Comparison of ENCODE assay signal across 9 cellular contexts in the genomic region with DNA sequence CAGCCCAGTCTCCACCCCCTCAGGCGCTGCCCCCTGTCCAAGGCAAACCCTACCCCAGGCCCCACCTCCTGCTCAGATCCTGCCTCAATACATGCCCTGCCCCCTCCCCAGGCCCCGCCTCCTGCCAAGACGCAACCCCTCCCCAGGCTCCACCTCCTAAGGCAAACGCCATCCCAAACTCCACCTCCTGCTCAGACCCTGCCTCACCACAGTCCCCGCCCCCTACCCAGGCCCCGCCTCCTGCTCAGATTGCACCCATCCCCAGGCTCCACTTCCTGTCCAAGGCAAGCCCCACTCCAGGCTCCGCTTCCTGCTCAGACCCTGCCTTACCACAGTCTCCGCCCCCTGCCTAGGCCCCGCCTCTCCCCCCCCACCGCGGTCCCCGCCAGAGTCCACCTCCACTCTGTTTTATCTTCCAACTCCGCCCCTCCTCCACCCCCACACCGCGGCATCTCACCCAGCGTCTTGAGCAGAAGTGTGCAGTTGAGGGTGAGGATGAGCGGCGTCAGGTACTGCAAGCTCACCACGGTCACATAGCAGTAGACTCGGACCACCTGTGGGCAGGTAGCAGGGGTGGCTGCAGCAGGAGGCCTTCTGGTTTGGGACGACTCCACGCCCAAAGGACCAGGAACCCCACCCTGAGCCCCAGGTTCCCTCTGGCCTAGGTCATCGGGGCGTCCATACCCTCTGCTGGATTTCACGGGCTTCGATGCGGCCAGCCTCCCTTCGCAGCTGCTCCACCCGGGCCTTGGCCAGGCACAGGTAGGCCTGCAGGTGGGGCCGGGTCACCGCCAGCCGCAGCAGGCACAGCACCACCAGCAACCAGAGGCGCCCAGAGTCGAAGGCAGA. TPM values are rescaled to one million over a fixed set of nuclear protein-coding genes. Genes with fewer than 3 reads are reported as not detected.
DNase-seq lines count a peak whose midpoint lies in the region; ATAC-seq and TF ChIP-seq lines count a peak whose summit lies in the region.
"Had no signal": no experiment of that assay in that cellular context is flagged by ENCODE, and none has a peak within 500 bp of the region (broad histone marks: within the 10 kb centered on the region; RNA-seq: fewer than 3 reads in every experiment).

No MANE protein-coding gene starts in this region.

- no peak overlapping the region for H3K9ac ChIP-seq in IMR-90 (ENCODE audit: low read depth, low read length)

- no peaks in the 10 kb centered on the region for H3K4me1 Mint-ChIP-seq in Calu3 (ENCODE audit: low read depth, unreplicated experiment)

- DNase-seq in BE2C: peak; percentile 81
- peak; percentile 62 for DNase-seq in IMR-90
- peak; percentile 30 to 42 (median 32) for DNase-seq in body of pancreas
- DNase-seq in right lobe of liver: peak; percentile 38 to 82 (median 60)
- DNase-seq in NCI-H2171 (lab: John Stamatoyannopoulos, UW): no peak
- DNase-seq in Calu3: no peak
- DNase-seq in SKM-1 (lab: John Stamatoyannopoulos, UW; ENCODE audit: unreplicated experiment): no peak
- DNase-seq: naive B cell had no signal

- TF ChIP-seq POLR2A in IMR-90 (IDR thresholded peaks at IDR 0.05; ENCODE audit: low read depth, low read length) (no peak), body of pancreas (IDR thresholded peaks at IDR 0.05) (no peak), right lobe of liver (IDR thresholded peaks at IDR 0.05) (no peak)

- H3K36me3 Mint-ChIP-seq in Calu3 (ENCODE audit: insufficient read depth, unreplicated experiment): peaks cover 6% of the 10 kb centered on the region

- H3K27ac ChIP-seq in IMR-90 (ENCODE audit: insufficient read depth, low read length) (no peak overlapping the region), body of pancreas (no peak overlapping the region), right lobe of liver (no peak overlapping the region)

- H3K23ac ChIP-seq in IMR-90 (ENCODE audit: low read depth, low read length): no peak overlapping the region

- H3K18ac ChIP-seq in IMR-90 (ENCODE audit: low read depth, low read length): no peak overlapping the region

- H3K4me1 ChIP-seq in BE2C: no peaks in the 10 kb centered on the region
- no peaks in the 10 kb centered on the region for H3K4me1 ChIP-seq in IMR-90 (ENCODE audit: control insufficient read depth, insufficient read depth, low read length)
- H3K4me1 ChIP-seq in body of pancreas: no peaks in the 10 kb centered on the region
- H3K4me1 ChIP-seq in right lobe of liver: no peaks in the 10 kb centered on the region

- H3K4me3 ChIP-seq in BE2C (ENCODE audit: low read depth, low read length) (no peak overlapping the region), IMR-90 (ENCODE audit: insufficient read depth, low read depth, low read length) (no peak overlapping the region), body of pancreas (no peak overlapping the region), right lobe of liver (no peak overlapping the region)

- dilution Hi-C loops in IMR-90 (cut with HindIII; ENCODE audit: low sequenced_read_pairs, unreplicated experiment): no loop called here

- H3K4me3 Mint-ChIP-seq in Calu3 (ENCODE audit: low read depth, unreplicated experiment): no peak overlapping the region
- H3K4me3 Mint-ChIP-seq: naive B cell had no signal

- no peak overlapping the region for H2BK15ac ChIP-seq in IMR-90 (ENCODE audit: low read depth, low read length)

- no peak for TF ChIP-seq RAD21 in IMR-90 (IDR thresholded peaks at IDR 0.05; ENCODE audit: low read length)

- no peaks in the 10 kb centered on the region for H3K27me3 Mint-ChIP-seq in Calu3 (ENCODE audit: unreplicated experiment)
- H3K27me3 Mint-ChIP-seq: naive B cell had no signal

- no peak overlapping the region for H3K4me2 ChIP-seq in IMR-90 (ENCODE audit: low read depth, low read length)

- no peaks in the 10 kb centered on the region for H3K9me3 Mint-ChIP-seq in Calu3 (ENCODE audit: low read depth, unreplicated experiment)

- H3K36me3 ChIP-seq in BE2C (peaks cover 6% of the 10 kb centered on the region), IMR-90 (ENCODE audit: control insufficient read depth, insufficient read depth, low read length) (peaks cover 12% of the 10 kb centered on the region; the same call in 1 of the 2 replicates), body of pancreas (replicated peaks in 1 of 2; ENCODE audit: insufficient read depth in 1 of 2, low read depth in 2 of 2) (peaks cover 0 to 3% of the 10 kb centered on the region in 2 donors), right lobe of liver (peaks cover 0 to 7% (median 0%) of the 10 kb centered on the region in 4 donors)

- no peak overlapping the region for H3K4ac ChIP-seq in IMR-90 (ENCODE audit: low read depth, low read length)

- H2AFZ ChIP-seq in IMR-90 (replicated peaks; ENCODE audit: low read length, poor library complexity): peak overlapping the region; percentile 61

- H3K79me1 ChIP-seq in IMR-90 (ENCODE audit: low read depth in 1 of 2, low read length in 2 of 2): no peaks in the 10 kb centered on the region

- H4K91ac ChIP-seq in IMR-90 (ENCODE audit: insufficient read depth, low read depth, low read length): no peak overlapping the region

- no peaks in the 10 kb centered on the region for H4K20me1 ChIP-seq in IMR-90 (ENCODE audit: insufficient read depth, low read length)

- H3K14ac ChIP-seq in IMR-90 (replicated peaks; ENCODE audit: low read depth, low read length): no peak overlapping the region

- H2BK5ac ChIP-seq in IMR-90 (ENCODE audit: low read depth, low read length, poor library complexity, severe bottlenecking): no peak overlapping the region

- peak overlapping the region; percentile 34 for H2AK9ac ChIP-seq in IMR-90 (replicated peaks; ENCODE audit: low read depth, low read length, poor library complexity)

- TF ChIP-seq CTCF in BE2C (IDR thresholded peaks at IDR 0.05; ENCODE audit: low read depth, low read length) (no peak), IMR-90 (conservative IDR thresholded peaks at IDR 0.05; ENCODE audit: low read depth, low read length) (no peak), body of pancreas (IDR thresholded peaks at IDR 0.05) (no peak), right lobe of liver (IDR thresholded peaks at IDR 0.05) (no peak), Calu3 (IDR thresholded peaks at IDR 0.05; ENCODE audit: unreplicated experiment) (no peak)

- H2BK20ac ChIP-seq in IMR-90 (ENCODE audit: low read depth, low read length): no peak overlapping the region

- no peaks in the 10 kb centered on the region for H3K9me1 ChIP-seq in IMR-90 (ENCODE audit: insufficient read depth, low read length)

- peak; percentile 95 for ATAC-seq in IMR-90 (ENCODE audit: low read depth)
- peak; percentile 35 for ATAC-seq in body of pancreas
- ATAC-seq in right lobe of liver: peak; percentile 62 to 88 (median 74)
- ATAC-seq in GM19455 (IDR thresholded peaks at IDR 0.05; ENCODE audit: unreplicated experiment): no peak

- POLR2A ChIA-PET in IMR-90 (lab: Charles Lee; ENCODE audit: unreplicated experiment): no interaction called here

- intact Hi-C loops in IMR-90 (cut with micrococcal nuclease) (no loop called here), body of pancreas (cut with DNase I) (no loop called here), right lobe of liver (cut with DNase I) (no loop called here), Calu3 (cut with micrococcal nuclease; ENCODE audit: unreplicated experiment) (no loop called here)

- no peak overlapping the region for H2BK120ac ChIP-seq in IMR-90 (ENCODE audit: low read depth, low read length)

- no peaks in the 10 kb centered on the region for H3K27me3 ChIP-seq in BE2C
- no peaks in the 10 kb centered on the region for H3K27me3 ChIP-seq in IMR-90 (ENCODE audit: control insufficient read depth, insufficient read depth, low read length)
- H3K27me3 ChIP-seq in body of pancreas: no peaks in the 10 kb centered on the region
- no peaks in the 10 kb centered on the region for H3K27me3 ChIP-seq in right lobe of liver

- BruUV-seq in IMR-90 (replicated peaks; lab: Mats Ljungman, UMichigan) (no TSS peak), Calu3 (replicated peaks; lab: Mats Ljungman, UMichigan) (no TSS peak)

- 53% methylated on average over 6 of the region's 34 CpGs; no CpG with 5 or more reads in 1 of the 2 experiments for WGBS in IMR-90 (ENCODE audit: extremely low coverage in 2 of 2, insufficient read length in 1 of 2), 2 experiments
- WGBS in body of pancreas, 2 donors: 68% methylated on average over 11 to 19 of the region's 34 CpGs
- 52% methylated on average over 8 of the region's 34 CpGs for WGBS in right lobe of liver (ENCODE audit: insufficient coverage, low coverage, low lambda C conversion rate, missing lambda C conversion rate)

- CTCF ChIA-PET in IMR-90 (lab: Yijun Ruan, JAX): interaction anchor here (0.6 kb wide), 1 partner anchor 14 kb away, joined by 4 read pairs; no protein-coding TSS in a partner anchor
- CTCF ChIA-PET in Calu3 (lab: Charles Lee): no interaction called here

- no peak overlapping the region for H3K56ac ChIP-seq in IMR-90 (ENCODE audit: extremely low read depth, insufficient read depth, low read length)

- no peak overlapping the region; the same call in 1 of the 2 replicates for H2AK5ac ChIP-seq in IMR-90 (ENCODE audit: low read depth, low read length)

- H4K5ac ChIP-seq in IMR-90 (ENCODE audit: low read depth, low read length): no peak overlapping the region

- H3K27ac Mint-ChIP-seq in Calu3 (ENCODE audit: unreplicated experiment): no peak overlapping the region
- H3K27ac Mint-ChIP-seq: naive B cell had no signal

- no peaks in the 10 kb centered on the region for H3K9me3 ChIP-seq in BE2C
- H3K9me3 ChIP-seq in IMR-90 (ENCODE audit: control insufficient read depth, insufficient read depth, low read length): 0 out of 2 replicates have a peak, but pooled peaks cover 2% of the 10 kb centered on the region
- H3K9me3 ChIP-seq in body of pancreas: no peaks in the 10 kb centered on the region
- H3K9me3 ChIP-seq in right lobe of liver: no peaks in the 10 kb centered on the region

- in situ Hi-C loops in IMR-90 (cut with MboI; ENCODE audit: low sequenced_read_pairs): no loop called here

- H4K8ac ChIP-seq in IMR-90 (ENCODE audit: low read depth in 2 of 2, low read length in 2 of 2): peak overlapping the region; percentile 52 to 69; a peak in 2 of 4 replicates

RNA-seq across cellular contexts. Expression of a gene that starts 17.7 kb away (rescaled TPM):
- polyA plus RNA-seq in BE2C (2012; ENCODE audit: insufficient read depth, insufficient read length, low read depth): 107 TPM
- 11.1 TPM in 2 replicates for total RNA-seq in IMR-90 (2012; rRNA removed)
- 34.8 and 45.9 TPM in 2 replicates for polyA plus RNA-seq in IMR-90 (2012; rRNA removed)
- polyA plus RNA-seq in IMR-90 (2012; cell fraction: cytosol; rRNA removed): 28.8 and 49.7 TPM in 2 replicates
- polyA plus RNA-seq in IMR-90 (2012; cell fraction: nucleus; rRNA removed; ENCODE audit: low replicate concordance): 80.2 and 243 TPM in 2 replicates
- total RNA-seq in body of pancreas: 10 to 100 TPM; 13.7 to 22.1 TPM
- total RNA-seq in right lobe of liver: 10 to 100 TPM; 20.2 to 29.4 (median 22.2) TPM
- total RNA-seq in Calu3 (2022): 24.0 and 28.9 TPM in 2 replicates

RNA-seq across cellular contexts. Expression of a gene that starts 49.5 kb away (rescaled TPM):
- polyA plus RNA-seq in BE2C (2012; ENCODE audit: insufficient read depth, insufficient read length, low read depth): not detected
- total RNA-seq in IMR-90 (2012; rRNA removed) (under 0.01 and 0.18 TPM in 2 replicates), body of pancreas (not detected), right lobe of liver (1 to 10 TPM in 2 of 6 experiments, under 1 TPM in 2, not detected in 2; 0.24 to 2.1 (median 0.97) TPM), Calu3 (2022) (1.7 and 2.3 TPM in 2 replicates)
- polyA plus RNA-seq in IMR-90 (2012; rRNA removed): 0.80 and 0.94 TPM in 2 replicates
- polyA plus RNA-seq in IMR-90 (2012; cell fraction: cytosol; rRNA removed): 0.35 and 0.53 TPM in 2 replicates
- polyA plus RNA-seq in IMR-90 (2012; cell fraction: nucleus; rRNA removed; ENCODE audit: low replicate concordance): 4.8 and 7.4 TPM in 2 replicates

RNA-seq across cellular contexts. Expression of a gene that starts 56.7 kb away (rescaled TPM):
- polyA plus RNA-seq in BE2C (2012; ENCODE audit: insufficient read depth, insufficient read length, low read depth): 6.4 TPM
- 1.9 and 2.0 TPM in 2 replicates for total RNA-seq in IMR-90 (2012; rRNA removed)
- 8.6 and 9.9 TPM in 2 replicates for polyA plus RNA-seq in IMR-90 (2012; rRNA removed)
- 5.5 and 11.2 TPM in 2 replicates for polyA plus RNA-seq in IMR-90 (2012; cell fraction: cytosol; rRNA removed)
- 20.2 and 34.5 TPM in 2 replicates for polyA plus RNA-seq in IMR-90 (2012; cell fraction: nucleus; rRNA removed; ENCODE audit: low replicate concordance)
- 10 to 100 TPM; 10.1 to 24.7 TPM for total RNA-seq in body of pancreas
- 10 to 100 TPM; 20.7 to 80.7 (median 69.7) TPM for total RNA-seq in right lobe of liver
- total RNA-seq in Calu3 (2022): 5.7 and 7.1 TPM in 2 replicates

Comparison
In these comparisons a context has a peak if more than half of its experiments do, and no peak if none do; other contexts are left out.
1. DNase-seq: peak in BE2C (single experiment), IMR-90 (single experiment), body of pancreas (4 of 4) and right lobe of liver (3 of 3); none in NCI-H2171 (single experiment), Calu3 (single experiment) and SKM-1 (single experiment).